ENCODE assay signal across 16 cellular contexts in the genomic region with DNA sequence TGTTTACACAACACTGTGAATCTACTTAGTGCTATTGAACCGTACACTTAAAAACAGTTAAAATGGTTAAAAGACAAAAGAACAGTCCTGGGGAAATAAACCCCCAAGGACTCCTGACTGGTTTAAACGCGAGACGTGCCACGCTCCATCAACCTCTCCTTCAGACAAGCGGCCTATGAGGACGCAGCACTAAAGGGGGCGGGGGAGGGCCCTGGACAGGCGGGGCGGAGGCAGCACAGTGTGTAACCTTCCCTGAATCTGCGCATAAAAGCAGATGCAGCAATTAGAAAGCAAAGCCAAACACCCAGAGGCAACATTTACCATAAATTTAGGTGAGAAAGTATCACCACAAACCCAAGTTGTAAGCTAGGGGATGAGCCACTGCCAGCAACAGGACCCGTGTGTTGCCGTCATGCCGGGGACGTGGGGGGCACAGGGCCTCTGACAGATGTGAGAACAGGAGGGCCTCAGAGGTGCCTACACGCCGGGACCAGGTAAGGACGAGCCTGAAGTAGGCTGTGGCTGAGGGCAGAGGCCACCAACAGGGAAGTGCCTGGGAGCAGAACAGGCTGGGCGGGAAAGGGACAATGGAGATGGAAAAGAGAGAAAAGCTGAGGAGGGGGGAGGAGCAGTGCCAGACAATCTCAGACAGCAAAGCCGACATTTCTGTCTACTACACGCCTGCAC. TPM values are rescaled to one million over a fixed set of nuclear protein-coding genes. Genes with fewer than 3 reads are reported as not detected.
DNase-seq lines count a peak whose midpoint lies in the region; ATAC-seq and TF ChIP-seq lines count a peak whose summit lies in the region.
"Had no signal": no experiment of that assay in that cellular context is flagged by ENCODE, and none has a peak within 500 bp of the region (broad histone marks: within the 10 kb centered on the region; RNA-seq: fewer than 3 reads in every experiment).

No MANE protein-coding gene starts in this region.

- no peak for ATAC-seq in GM18498 (IDR thresholded peaks at IDR 0.05; ENCODE audit: unreplicated experiment)
- ATAC-seq: esophagus mucosa had no signal

- TF ChIP-seq CTCF in WERI-Rb-1 (IDR thresholded peaks at IDR 0.05; ENCODE audit: low read depth, low read length), result no peak
- no peak for TF ChIP-seq CTCF in progenitor cell of endocrine pancreas (IDR thresholded peaks at IDR 0.05; ENCODE audit: unreplicated experiment)
- TF ChIP-seq CTCF in suprapubic skin (IDR thresholded peaks at IDR 0.05), result no peak

- peak overlapping the region; percentile 3 for H3K4me3 Mint-ChIP-seq in progenitor cell of endocrine pancreas (ENCODE audit: low read depth)

- H3K9ac ChIP-seq in HUES48 (ENCODE audit: low read depth, low read length) (peak overlapping the region; percentile 49), iPS-18a (ENCODE audit: low read length) (peak overlapping the region; percentile 26)

- no peak for TF ChIP-seq POLR2A in suprapubic skin (IDR thresholded peaks at IDR 0.05)

- H3K27me3 ChIP-seq in HUES48 (ENCODE audit: control insufficient read depth, insufficient read depth, low read length) (no peaks in the 10 kb centered on the region), WERI-Rb-1 (ENCODE audit: insufficient read depth, low read depth, severe bottlenecking) (no peaks in the 10 kb centered on the region), iPS-18a (ENCODE audit: control insufficient read depth, insufficient read depth, low read length) (no peaks in the 10 kb centered on the region), suprapubic skin (no peaks in the 10 kb centered on the region)
- H3K27me3 ChIP-seq: ovary had no signal

- peaks cover 9% of the 10 kb centered on the region for H3K4me1 Mint-ChIP-seq in progenitor cell of endocrine pancreas (ENCODE audit: low read depth)

- H3K4me1 ChIP-seq in HUES48 (ENCODE audit: control insufficient read depth, insufficient read depth, low read length) (peaks cover 10% of the 10 kb centered on the region; the same call in 1 of the 2 replicates), iPS-18a (ENCODE audit: control insufficient read depth, low read depth, low read length) (peaks cover 8% of the 10 kb centered on the region), suprapubic skin (no peaks in the 10 kb centered on the region)

- DNase-seq in WERI-Rb-1 (peak; percentile 9), progenitor cell of endocrine pancreas (ENCODE audit: low spot score, unreplicated experiment) (no peak), suprapubic skin (ENCODE audit: low spot score in 2 of 2) (no peak)
- DNase-seq in activated CD4-positive, CD25-positive, alpha-beta regulatory T cell treated with anti-CD3 and anti-CD28 coated beads, Interleukin-2, amount 50 U/mL, for 72 hours, result no peak
- DNase-seq: activated CD4-positive, alpha-beta T cell treated with anti-CD3 and anti-CD28 coated beads, Interleukin-2, amount 50 U/mL, for 48 hours; activated naive CD4-positive, alpha-beta T cell treated with anti-CD3 and anti-CD28 coated beads, Interleukin-2, amount 50 U/mL, for 16 hours; activated T-cell treated with anti-CD3 and anti-CD28 coated beads, Interleukin-2, amount 50 U/mL, for 1 hour; AML-193; cortex of kidney; KG1; ovary; stimulated activated CD4-positive, alpha-beta T cell treated with anti-CD3 and anti-CD28 coated beads, Interleukin-4, amount 100 ng/mL, for 24 hours had no signal

- H3K36me3 ChIP-seq in HUES48 (ENCODE audit: control insufficient read depth, insufficient read depth, low read length), result peaks cover 52% of the 10 kb centered on the region
- H3K36me3 ChIP-seq in WERI-Rb-1, result peaks cover 76% of the 10 kb centered on the region
- peaks cover 13% of the 10 kb centered on the region for H3K36me3 ChIP-seq in iPS-18a (ENCODE audit: control insufficient read depth, low read depth, low read length)
- H3K36me3 ChIP-seq in suprapubic skin, result peaks cover 36% of the 10 kb centered on the region
- H3K36me3 ChIP-seq: ovary had no signal

- 76% methylated on average over 21 of the region's 21 CpGs for WGBS in suprapubic skin

- H3K4me3 ChIP-seq in HUES48 (ENCODE audit: low read depth, low read length) (peak overlapping the region; percentile 1; the same call in 1 of the 2 replicates), WERI-Rb-1 (ENCODE audit: low read depth, low read length) (no peak overlapping the region), iPS-18a (ENCODE audit: low read length) (peak overlapping the region; percentile 15), suprapubic skin (no peak overlapping the region)
- H3K4me3 ChIP-seq: ovary had no signal

- H3K9me3 Mint-ChIP-seq in progenitor cell of endocrine pancreas (ENCODE audit: low read depth), result no peaks in the 10 kb centered on the region

- H3K27ac Mint-ChIP-seq in progenitor cell of endocrine pancreas, result peak overlapping the region; percentile 87

- peak overlapping the region; percentile 84 for H3K27ac ChIP-seq in HUES48 (ENCODE audit: low read depth, low read length)
- H3K27ac ChIP-seq in WERI-Rb-1, result no peak overlapping the region
- H3K27ac ChIP-seq in iPS-18a (ENCODE audit: low read length), result peak overlapping the region; percentile 19
- no peak overlapping the region for H3K27ac ChIP-seq in suprapubic skin
- H3K27ac ChIP-seq: ovary had no signal

- no peak for TF ChIP-seq EP300 in suprapubic skin (IDR thresholded peaks at IDR 0.05)

- no peaks in the 10 kb centered on the region for H3K9me3 ChIP-seq in HUES48 (ENCODE audit: control insufficient read depth, insufficient read depth, low read length)
- no peaks in the 10 kb centered on the region for H3K9me3 ChIP-seq in WERI-Rb-1 (ENCODE audit: severe bottlenecking)
- no peaks in the 10 kb centered on the region for H3K9me3 ChIP-seq in iPS-18a (ENCODE audit: control insufficient read depth, low read depth, low read length)
- H3K9me3 ChIP-seq in suprapubic skin, result no peaks in the 10 kb centered on the region
- H3K9me3 ChIP-seq: ovary had no signal

- H3K27me3 Mint-ChIP-seq in progenitor cell of endocrine pancreas, result no peaks in the 10 kb centered on the region

- peaks cover 27% of the 10 kb centered on the region for H3K36me3 Mint-ChIP-seq in progenitor cell of endocrine pancreas (ENCODE audit: insufficient read depth)

RNA-seq across cellular contexts. Expression of a gene that starts 15.3 kb away (rescaled TPM):
- total RNA-seq in progenitor cell of endocrine pancreas (5.2 and 6.8 TPM in 2 replicates), suprapubic skin (1 to 10 TPM; 2.5 to 8.6 (median 5.5) TPM)

RNA-seq across cellular contexts. Expression of a gene that starts 21.9 kb away (rescaled TPM):
- total RNA-seq in progenitor cell of endocrine pancreas, result 44.9 and 51.2 TPM in 2 replicates
- total RNA-seq in suprapubic skin, result 10 to 100 TPM in 3 of 4 donors, 1 to 10 TPM in 1; 8.7 to 51.7 (median 18.3) TPM

Comparison
In these comparisons a context has a peak if more than half of its experiments do, and no peak if none do; other contexts are left out.
1. H3K27ac ChIP-seq: peak in HUES48 (single experiment) and iPS-18a (single experiment); none in WERI-Rb-1 (single experiment) and suprapubic skin (single experiment).
2. H3K4me3 ChIP-seq: peak in HUES48 (single experiment) and iPS-18a (single experiment); none in WERI-Rb-1 (single experiment) and suprapubic skin (single experiment).